13 cellular contexts compared by ENCODE assay signal in genomic region chr20:64047968-64048401, GRCh38. TPM values are rescaled to one million over a fixed set of nuclear protein-coding genes. Genes with fewer than 3 reads are reported as not detected.
DNase-seq lines count a peak whose midpoint lies in the region; ATAC-seq and TF ChIP-seq lines count a peak whose summit lies in the region.
"Had no signal": no experiment of that assay in that cellular context is flagged by ENCODE, and none has a peak within 500 bp of the region (broad histone marks: within the 10 kb centered on the region; RNA-seq: fewer than 3 reads in every experiment).

No MANE protein-coding gene starts in this region.

- H3K79me2 ChIP-seq in smooth muscle cell (ENCODE audit: low read depth), result no peaks in the 10 kb centered on the region

- H3K9me3 Mint-ChIP-seq in T-cell, result no peaks in the 10 kb centered on the region
- H3K9me3 Mint-ChIP-seq in naive thymus-derived CD8-positive, alpha-beta T cell, result no peaks in the 10 kb centered on the region

- intact Hi-C loops in mucosa of descending colon (cut with DNase I, micrococcal nuclease), result no loop called here

- WGBS in smooth muscle cell (ENCODE audit: low lambda C conversion rate), result 14% methylated on average over 48 of the region's 49 CpGs

- no peak overlapping the region for H3K9ac ChIP-seq in iPS-15b (ENCODE audit: low read depth, low read length)
- no peak overlapping the region for H3K9ac ChIP-seq in smooth muscle cell (ENCODE audit: low read depth)

- H3K36me3 Mint-ChIP-seq in T-cell, result no peaks in the 10 kb centered on the region
- H3K36me3 Mint-ChIP-seq in naive thymus-derived CD8-positive, alpha-beta T cell, result no peaks in the 10 kb centered on the region

- TF ChIP-seq CTCF in smooth muscle cell (IDR thresholded peaks at IDR 0.05; ENCODE audit: borderline replicate concordance, insufficient read depth, poor library complexity, severe bottlenecking) (no peak), mucosa of descending colon (IDR thresholded peaks at IDR 0.05) (no peak)

- peak overlapping the region; percentile 83 for H3K4me2 ChIP-seq in smooth muscle cell

- H3K27me3 ChIP-seq in iPS-15b (ENCODE audit: control insufficient read depth, insufficient read depth, low read length) (peaks cover 62% of the 10 kb centered on the region), smooth muscle cell (ENCODE audit: low read depth) (peaks cover 9% of the 10 kb centered on the region)

- peaks cover 17 to 39% (median 38%) of the 10 kb centered on the region in 3 donors for H3K4me1 Mint-ChIP-seq in T-cell
- peaks cover 22 to 33% (median 32%) of the 10 kb centered on the region in 4 donors for H3K4me1 Mint-ChIP-seq in naive thymus-derived CD8-positive, alpha-beta T cell

- H2AFZ ChIP-seq in smooth muscle cell (ENCODE audit: low read depth), result no peak overlapping the region

- H3K9me3 ChIP-seq in iPS-15b (ENCODE audit: control insufficient read depth, insufficient read depth, low read length) (no peaks in the 10 kb centered on the region), smooth muscle cell (replicated peaks; ENCODE audit: low read depth) (no peaks in the 10 kb centered on the region), mucosa of descending colon (no peaks in the 10 kb centered on the region)

- H3K4me1 ChIP-seq in iPS-15b (ENCODE audit: control insufficient read depth, insufficient read depth, low read length), result no peaks in the 10 kb centered on the region
- H3K4me1 ChIP-seq in smooth muscle cell (ENCODE audit: low read depth), result peaks cover 4% of the 10 kb centered on the region
- H3K4me1 ChIP-seq in mucosa of descending colon (ENCODE audit: low read depth), result peaks cover 5% of the 10 kb centered on the region

- peak; percentile 58 for DNase-seq in DMS53 (lab: John Stamatoyannopoulos, UW)
- DNase-seq in DMS53 treated with DMSO at 0.1 percent for 48 hours (lab: John Stamatoyannopoulos, UW; ENCODE audit: unreplicated experiment), result no peak
- no peak for DNase-seq in T-cell
- no peak for DNase-seq in smooth muscle cell (lab: John Stamatoyannopoulos, UW; ENCODE audit: unreplicated experiment)
- no peak for DNase-seq in naive thymus-derived CD8-positive, alpha-beta T cell
- DNase-seq in mucosa of descending colon, result no peak
- DNase-seq: DMS 273 treated with DMSO at 0.1 percent for 48 hours, NCI-H2081 had no signal

- H3K4me3 Mint-ChIP-seq in T-cell, result peak overlapping the region in 2 of 3 donors; percentile 28 to 57
- H3K4me3 Mint-ChIP-seq in naive thymus-derived CD8-positive, alpha-beta T cell, result peak overlapping the region in 3 of 10 donors; percentile 31 to 54 (median 47)

- POLR2A ChIA-PET in T-cell (lab: Charles Lee), result no interaction called here
- POLR2A ChIA-PET in naive thymus-derived CD8-positive, alpha-beta T cell (lab: Charles Lee), result interaction anchor here (7.5 kb wide), 1 partner anchor 8 kb away, joined by 53 read pairs; no protein-coding TSS in a partner anchor

- H3K27ac ChIP-seq in smooth muscle cell (ENCODE audit: low read depth), result no peak overlapping the region
- H3K27ac ChIP-seq: 22Rv1, cardiac muscle cell, VCaP had no signal

- H3K36me3 ChIP-seq in iPS-15b (ENCODE audit: control insufficient read depth, insufficient read depth, low read length) (no peaks in the 10 kb centered on the region), smooth muscle cell (ENCODE audit: low read depth) (no peaks in the 10 kb centered on the region), mucosa of descending colon (ENCODE audit: low read depth) (no peaks in the 10 kb centered on the region)
- H3K36me3 ChIP-seq: cardiac muscle cell had no signal

- H3K27ac Mint-ChIP-seq in T-cell, result no peak overlapping the region
- H3K27ac Mint-ChIP-seq in naive thymus-derived CD8-positive, alpha-beta T cell, result no peak overlapping the region

- peaks cover 7 to 42% of the 10 kb centered on the region in 2 donors for H3K27me3 Mint-ChIP-seq in T-cell
- H3K27me3 Mint-ChIP-seq in naive thymus-derived CD8-positive, alpha-beta T cell, result peaks cover 0 to 50% (median 16%) of the 10 kb centered on the region in 5 donors

- H4K20me1 ChIP-seq in smooth muscle cell (ENCODE audit: low read depth), result peaks cover 6% of the 10 kb centered on the region

- ATAC-seq in T-cell (replicated peaks in 1 of 4) (peak in 2 of 4 experiments; percentile 33 to 34), GM21576 (IDR thresholded peaks at IDR 0.05; ENCODE audit: unreplicated experiment) (no peak), mucosa of descending colon (no peak)
- ATAC-seq in naive thymus-derived CD8-positive, alpha-beta T cell, result no peak

- H3F3A ChIP-seq in smooth muscle cell (ENCODE audit: low read depth), result peaks cover 6% of the 10 kb centered on the region

- CTCF ChIA-PET in T-cell (lab: Charles Lee), result no interaction called here

- H3K4me3 ChIP-seq in iPS-15b (ENCODE audit: low read depth, low read length), result peak overlapping the region; percentile 19
- peak overlapping the region; percentile 46 for H3K4me3 ChIP-seq in smooth muscle cell
- no peak overlapping the region for H3K4me3 ChIP-seq in mucosa of descending colon

RNA-seq across cellular contexts. Expression of gene SOX18, which starts 1.5 kb away (rescaled TPM):
- total RNA-seq in T-cell (under 1 TPM in 3 of 5 donors, not detected in 2; 0.35 to 0.56 (median 0.44) TPM), smooth muscle cell (0.54 and 2.9 TPM in 2 replicates), mucosa of descending colon (10 to 100 TPM in 2 of 3 donors, 1 to 10 TPM in 1; 4.7 to 20.0 (median 12.6) TPM)
- polyA plus RNA-seq in smooth muscle cell, result 9.7 and 11.3 TPM in 2 replicates
- total RNA-seq in naive thymus-derived CD8-positive, alpha-beta T cell, result not detected
- not detected for polyA plus RNA-seq in naive thymus-derived CD8-positive, alpha-beta T cell
- polyA plus RNA-seq: cardiac muscle cell had no signal

RNA-seq across cellular contexts. Expression of gene C20orf204, which starts 12.0 kb away (rescaled TPM):
- total RNA-seq in T-cell (10 to 100 TPM in 2 of 5 donors, 1 to 10 TPM in 3; 4.5 to 20.8 (median 9.5) TPM), smooth muscle cell (0.09 and 2.0 TPM in 2 replicates), mucosa of descending colon (1 to 10 TPM; 1.0 to 1.8 (median 1.7) TPM)
- 0.87 and 5.2 TPM in 2 replicates for polyA plus RNA-seq in smooth muscle cell
- total RNA-seq in naive thymus-derived CD8-positive, alpha-beta T cell, result 1 to 10 TPM; 5.6 to 5.8 TPM
- polyA plus RNA-seq in naive thymus-derived CD8-positive, alpha-beta T cell, result under 1 TPM in 1 of 3 donors, not detected in 2; 0.54 TPM

RNA-seq across cellular contexts. Expression of gene TCEA2, which starts 15.0 kb away (rescaled TPM):
- total RNA-seq in T-cell, result 10 to 100 TPM; 25.8 to 49.7 (median 40.1) TPM
- total RNA-seq in smooth muscle cell, result 24.9 and 41.0 TPM in 2 replicates
- 83.4 and 89.5 TPM in 2 replicates for polyA plus RNA-seq in smooth muscle cell
- 10 to 100 TPM; 42.0 to 42.7 TPM for total RNA-seq in naive thymus-derived CD8-positive, alpha-beta T cell
- polyA plus RNA-seq in naive thymus-derived CD8-positive, alpha-beta T cell, result 10 to 100 TPM; 22.5 to 33.0 (median 32.1) TPM
- 10 to 100 TPM in 1 of 3 donors, 1 to 10 TPM in 2; 4.1 to 46.1 (median 9.5) TPM for total RNA-seq in mucosa of descending colon

RNA-seq across cellular contexts. Expression of gene RGS19, which starts 31.3 kb away (rescaled TPM):
- 10 to 100 TPM; 39.2 to 61.7 (median 57.3) TPM for total RNA-seq in T-cell
- total RNA-seq in smooth muscle cell, result 14.9 and 17.4 TPM in 2 replicates
- 24.6 and 25.4 TPM in 2 replicates for polyA plus RNA-seq in smooth muscle cell
- 10 to 100 TPM; 16.9 to 20.7 TPM for total RNA-seq in naive thymus-derived CD8-positive, alpha-beta T cell
- 10 to 100 TPM; 50.9 to 67.5 (median 59.4) TPM for polyA plus RNA-seq in naive thymus-derived CD8-positive, alpha-beta T cell
- 1 to 10 TPM; 4.7 to 6.9 (median 6.5) TPM for total RNA-seq in mucosa of descending colon

RNA-seq across cellular contexts. Expression of gene OPRL1, which starts 31.9 kb away (rescaled TPM):
- 1 to 10 TPM; 1.1 to 1.9 (median 1.5) TPM for total RNA-seq in T-cell
- total RNA-seq in smooth muscle cell, result 2.9 and 6.4 TPM in 2 replicates
- polyA plus RNA-seq in smooth muscle cell, result 3.1 and 4.3 TPM in 2 replicates
- 1 to 10 TPM in 1 of 2 experiments, under 1 TPM in 1; 0.91 to 1.1 TPM for total RNA-seq in naive thymus-derived CD8-positive, alpha-beta T cell
- 1 to 10 TPM in 1 of 3 donors, under 1 TPM in 2; 0.77 to 1.6 (median 0.82) TPM for polyA plus RNA-seq in naive thymus-derived CD8-positive, alpha-beta T cell
- under 1 TPM; 0.26 to 0.76 (median 0.39) TPM for total RNA-seq in mucosa of descending colon
